Comparison of ENCODE assay signal across 19 cellular contexts in the genomic region with DNA sequence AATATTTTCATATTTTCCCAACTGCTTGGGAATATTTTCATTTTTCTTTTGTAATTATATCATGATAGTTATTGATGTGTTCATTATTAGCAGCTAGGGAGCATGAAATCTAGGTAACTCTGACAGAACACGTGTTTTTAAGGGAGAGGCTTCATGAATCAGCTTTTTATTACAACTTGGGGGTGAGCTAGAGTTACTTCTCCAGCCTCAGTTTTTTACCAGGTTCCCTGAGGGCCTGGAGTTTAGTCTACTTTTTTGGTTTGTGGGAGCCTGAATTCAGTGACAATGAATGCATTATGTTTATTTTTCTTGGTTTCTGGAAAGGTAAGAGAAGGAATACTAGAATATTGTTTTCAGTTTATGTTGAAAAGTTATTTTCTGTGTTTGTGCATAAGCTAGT. TPM values are rescaled to one million over a fixed set of nuclear protein-coding genes. Genes with fewer than 3 reads are reported as not detected.
DNase-seq lines count a peak whose midpoint lies in the region; ATAC-seq, FAIRE-seq and TF ChIP-seq lines count a peak whose summit lies in the region.
"Had no signal": no experiment of that assay in that cellular context is flagged by ENCODE, and none has a peak within 500 bp of the region (broad histone marks: within the 10 kb centered on the region; RNA-seq: fewer than 3 reads in every experiment).

No MANE protein-coding gene starts in this region.

- H3K36me3 Mint-ChIP-seq in activated CD8-positive, alpha-beta memory T cell treated with anti-CD3 and anti-CD28 coated beads, Interleukin-2, amount 10 ng/mL, durations not matched to agents 7 days and 5 days, result peaks cover 42% of the 10 kb centered on the region
- H3K36me3 Mint-ChIP-seq in CD4-positive, alpha-beta T cell (ENCODE audit: low read depth), result peaks cover 54% of the 10 kb centered on the region

- TF ChIP-seq CTCF in RWPE2 (IDR thresholded peaks at IDR 0.05; ENCODE audit: poor library complexity, severe bottlenecking), result no peak
- TF ChIP-seq CTCF in CD4-positive, alpha-beta T cell (IDR thresholded peaks at IDR 0.05), result no peak
- no peak for TF ChIP-seq CTCF in mucosa of descending colon (IDR thresholded peaks at IDR 0.05)

- H3K4me3 Mint-ChIP-seq in activated CD8-positive, alpha-beta memory T cell treated with anti-CD3 and anti-CD28 coated beads, Interleukin-2, amount 10 ng/mL, durations not matched to agents 7 days and 5 days, result no peak overlapping the region
- H3K4me3 Mint-ChIP-seq in CD4-positive, alpha-beta T cell, result no peak overlapping the region

- H3K4me1 ChIP-seq in RWPE2 (ENCODE audit: insufficient read depth, poor library complexity, severe bottlenecking), result peaks cover 17% of the 10 kb centered on the region
- no peaks in the 10 kb centered on the region for H3K4me1 ChIP-seq in mucosa of descending colon (ENCODE audit: low read depth)

- H3K36me3 ChIP-seq in RWPE2 (ENCODE audit: low read depth) (peaks cover 68% of the 10 kb centered on the region), mucosa of descending colon (ENCODE audit: low read depth) (no peaks in the 10 kb centered on the region)

- peaks cover 38% of the 10 kb centered on the region for H3K4me1 Mint-ChIP-seq in activated CD8-positive, alpha-beta memory T cell treated with anti-CD3 and anti-CD28 coated beads, Interleukin-2, amount 10 ng/mL, durations not matched to agents 7 days and 5 days
- H3K4me1 Mint-ChIP-seq in CD4-positive, alpha-beta T cell (ENCODE audit: low read depth), result peaks cover 40% of the 10 kb centered on the region

- H3K27ac ChIP-seq in RWPE2 (ENCODE audit: poor library complexity, severe bottlenecking), result peak overlapping the region; percentile 5
- H3K27ac ChIP-seq in CD4-positive, alpha-beta T cell (ENCODE audit: low read depth, low read length), result no peak overlapping the region
- H3K27ac ChIP-seq: C4-2B had no signal

- no peaks in the 10 kb centered on the region for H3K27me3 ChIP-seq in RWPE2 (ENCODE audit: insufficient read depth, poor library complexity, severe bottlenecking)
- no peaks in the 10 kb centered on the region for H3K27me3 ChIP-seq in CD4-positive, alpha-beta T cell (ENCODE audit: control insufficient read depth, insufficient read depth, low read length)

- intact Hi-C loops in CD4-positive, alpha-beta T cell (cut with DNase I, micrococcal nuclease), result no loop called here
- intact Hi-C loops in mucosa of descending colon (cut with DNase I, micrococcal nuclease), result no loop called here

- peak; percentile 62 for FAIRE-seq in islet of Langerhans (lab: Jason Lieb, UNC)
- FAIRE-seq: GM12892, RCC 7860 had no signal

- peaks cover 2% of the 10 kb centered on the region for H3K9me3 Mint-ChIP-seq in activated CD8-positive, alpha-beta memory T cell treated with anti-CD3 and anti-CD28 coated beads, Interleukin-2, amount 10 ng/mL, durations not matched to agents 7 days and 5 days (ENCODE audit: low read depth)
- H3K9me3 Mint-ChIP-seq in CD4-positive, alpha-beta T cell, result no peaks in the 10 kb centered on the region

- H3K4me3 ChIP-seq in RWPE2 (ENCODE audit: severe bottlenecking) (no peak overlapping the region), mucosa of descending colon (no peak overlapping the region)

- DNase-seq in activated CD8-positive, alpha-beta memory T cell treated with anti-CD3 and anti-CD28 coated beads, Interleukin-2, amount 10 ng/mL, durations not matched to agents 7 days and 5 days, result no peak
- no peak for DNase-seq in activated CD8-positive, alpha-beta memory T cell treated with anti-CD3 and anti-CD28 coated beads for 24 hours
- DNase-seq in RWPE2 (ENCODE audit: low spot score), result no peak
- no peak for DNase-seq in CD4-positive, alpha-beta T cell
- no peak for DNase-seq in mucosa of descending colon
- no peak for DNase-seq in HUDEP-2 (lab: John Stamatoyannopoulos, UW; ENCODE audit: unreplicated experiment in 76 of 76)
- no peak for DNase-seq in stimulated activated CD4-positive, alpha-beta T cell treated with anti-CD3 and anti-CD28 coated beads, Interleukin-4, amount 100 ng/mL, for 24 hours
- DNase-seq: 8988T, Calu3, GDM1, GOT3, Karpas-422, NCI-H1436 treated with DMSO at 0.1 percent for 48 hours, NCI-H2081, NCI-H510A treated with DMSO at 0.1 percent for 48 hours had no signal

- POLR2A ChIA-PET in CD4-positive, alpha-beta T cell (lab: Charles Lee), result interaction anchor here (1.0 kb wide), 1 partner anchor 12 kb away, joined by 3 read pairs; no protein-coding TSS in a partner anchor

- CTCF ChIA-PET in activated CD8-positive, alpha-beta memory T cell treated with anti-CD3 and anti-CD28 coated beads, Interleukin-2, amount 10 ng/mL, durations not matched to agents 7 days and 5 days (lab: Charles Lee), result interaction anchor here (2.1 kb wide), 1 partner anchor 13 kb away, joined by 9 read pairs; no protein-coding TSS in a partner anchor
- CTCF ChIA-PET in CD4-positive, alpha-beta T cell (lab: Charles Lee), result interaction anchor here (1.4 to 2.2 kb wide), 2 partner anchors 13 to 17 kb away, joined by 4 to 6 read pairs; no protein-coding TSS in a partner anchor

- ATAC-seq in activated CD8-positive, alpha-beta memory T cell treated with anti-CD3 and anti-CD28 coated beads, Interleukin-2, amount 10 ng/mL, durations not matched to agents 7 days and 5 days, result no peak
- ATAC-seq in RWPE2 (ENCODE audit: low read depth) (no peak), mucosa of descending colon (no peak)
- ATAC-seq in CD4-positive, alpha-beta T cell (ENCODE audit: poor library complexity), result no peak

- H3K27me3 Mint-ChIP-seq in activated CD8-positive, alpha-beta memory T cell treated with anti-CD3 and anti-CD28 coated beads, Interleukin-2, amount 10 ng/mL, durations not matched to agents 7 days and 5 days, result no peaks in the 10 kb centered on the region
- no peaks in the 10 kb centered on the region for H3K27me3 Mint-ChIP-seq in CD4-positive, alpha-beta T cell

- H3K27ac Mint-ChIP-seq in activated CD8-positive, alpha-beta memory T cell treated with anti-CD3 and anti-CD28 coated beads, Interleukin-2, amount 10 ng/mL, durations not matched to agents 7 days and 5 days, result peak overlapping the region; percentile 24
- H3K27ac Mint-ChIP-seq in CD4-positive, alpha-beta T cell, result no peak overlapping the region

- H3K9me3 ChIP-seq in RWPE2 (ENCODE audit: severe bottlenecking) (no peaks in the 10 kb centered on the region), mucosa of descending colon (no peaks in the 10 kb centered on the region)
- no peaks in the 10 kb centered on the region for H3K9me3 ChIP-seq in CD4-positive, alpha-beta T cell (ENCODE audit: control insufficient read depth, low read length)

RNA-seq across cellular contexts. Expression of gene NAB1, which starts 18.0 kb away (rescaled TPM):
- 10 to 100 TPM; 36.8 to 38.4 TPM for total RNA-seq in activated CD8-positive, alpha-beta memory T cell treated with anti-CD3 and anti-CD28 coated beads, Interleukin-2, amount 10 ng/mL, durations not matched to agents 7 days and 5 days
- total RNA-seq in CD4-positive, alpha-beta T cell, result 10 to 100 TPM; 20.0 to 21.1 TPM
- 10 to 100 TPM; 23.4 to 55.0 (median 28.9) TPM for total RNA-seq in mucosa of descending colon
